ENCODE assay signal across 1 cellular context in genomic region chr1:232951605-232952004, GRCh38.
TF ChIP-seq lines count a peak whose summit lies in the region.

No MANE protein-coding gene starts in this region.

TF ChIP-seq in H1, 55 proteins besides CTCF, POLR2A, EP300 and RAD21 (continued from another document):
- TF ChIP-seq TBP (IDR thresholded peaks at IDR 0.05; ENCODE audit: low read depth, low read length) (no peak), RFX5 (IDR thresholded peaks at IDR 0.05; ENCODE audit: borderline replicate concordance, low read depth, low read length) (no peak), KDM4A (IDR thresholded peaks at IDR 0.05; ENCODE audit: low read depth, low read length, severe bottlenecking) (no peak), TEAD4 (IDR thresholded peaks at IDR 0.05; ENCODE audit: low read depth, low read length) (no peak), KDM5A (IDR thresholded peaks at IDR 0.05; ENCODE audit: low read length) (no peak), CHD1 (IDR thresholded peaks at IDR 0.05; ENCODE audit: low read depth, low read length) (no peak), CREB1 (IDR thresholded peaks at IDR 0.05) (no peak), CTBP2 (IDR thresholded peaks at IDR 0.05; ENCODE audit: borderline replicate concordance, insufficient read depth, insufficient read length, low read length) (no peak), ZNF274 (IDR thresholded peaks at IDR 0.05; ENCODE audit: borderline replicate concordance, extremely low read depth, low read length) (no peak), NRF1 (IDR thresholded peaks at IDR 0.05; ENCODE audit: low read depth, low read length) (no peak), ATF3 (IDR thresholded peaks at IDR 0.05; ENCODE audit: insufficient read depth, low read depth, low read length) (no peak), TAF7 (optimal IDR thresholded peaks at IDR 0.05; ENCODE audit: borderline replicate concordance, low read depth, low read length) (no peak)
